In the genomic region with DNA sequence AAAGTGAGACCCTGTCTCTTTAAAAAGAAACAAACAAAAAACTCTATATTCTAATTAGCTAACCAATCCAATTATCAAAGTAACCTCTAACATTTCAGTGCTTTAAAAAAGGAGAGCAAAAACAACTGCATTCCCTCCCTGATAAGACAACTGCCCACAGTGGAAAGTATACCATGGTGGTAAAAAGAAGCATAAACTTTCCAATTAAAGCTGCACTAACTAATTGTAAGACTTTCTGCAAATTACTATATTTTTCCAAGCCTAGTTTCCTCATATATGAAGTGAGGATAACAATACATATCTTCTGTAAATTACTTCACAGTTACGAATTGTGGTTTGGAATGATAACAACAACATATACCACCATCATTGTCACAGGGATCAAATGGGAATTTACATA, we compare ENCODE assay signal across 21 cellular contexts. TPM values are rescaled to one million over a fixed set of nuclear protein-coding genes. Genes with fewer than 3 reads are reported as not detected.
DNase-seq lines count a peak whose midpoint lies in the region; ATAC-seq, FAIRE-seq and TF ChIP-seq lines count a peak whose summit lies in the region.
"Had no signal": no experiment of that assay in that cellular context is flagged by ENCODE, and none has a peak within 500 bp of the region (broad histone marks: within the 10 kb centered on the region; RNA-seq: fewer than 3 reads in every experiment).

No MANE protein-coding gene starts in this region.

- H3K27ac Mint-ChIP-seq in activated CD4-positive, alpha-beta memory T cell treated with anti-CD3 and anti-CD28 coated beads for 36 hours = peak overlapping the region; percentile 55
- no peak overlapping the region for H3K27ac Mint-ChIP-seq in activated CD4-positive, alpha-beta memory T cell treated with anti-CD3 and anti-CD28 coated beads, Interleukin-2, amount 10 ng/mL, durations not matched to agents 7 days and 5 days
- H3K27ac Mint-ChIP-seq: CD4-positive, alpha-beta T cell had no signal

- H3K27me3 Mint-ChIP-seq in activated CD4-positive, alpha-beta memory T cell treated with anti-CD3 and anti-CD28 coated beads for 36 hours = no peaks in the 10 kb centered on the region
- no peaks in the 10 kb centered on the region for H3K27me3 Mint-ChIP-seq in activated CD4-positive, alpha-beta memory T cell treated with anti-CD3 and anti-CD28 coated beads, Interleukin-2, amount 10 ng/mL, durations not matched to agents 7 days and 5 days
- H3K27me3 Mint-ChIP-seq: CD4-positive, alpha-beta T cell had no signal

- no peaks in the 10 kb centered on the region for H3K9me3 Mint-ChIP-seq in activated CD4-positive, alpha-beta memory T cell treated with anti-CD3 and anti-CD28 coated beads for 36 hours
- no peaks in the 10 kb centered on the region for H3K9me3 Mint-ChIP-seq in activated CD4-positive, alpha-beta memory T cell treated with anti-CD3 and anti-CD28 coated beads, Interleukin-2, amount 10 ng/mL, durations not matched to agents 7 days and 5 days
- H3K9me3 Mint-ChIP-seq: CD4-positive, alpha-beta T cell had no signal

- TF ChIP-seq RAD21 in K562 (CRISPR knock-in tag; conservative IDR thresholded peaks at IDR 0.05 in 1 of 2, IDR thresholded peaks at IDR 0.05 in 1 of 2) = no peak

- H4K8ac ChIP-seq in trophoblast cell (ENCODE audit: low read depth, low read length) = no peak overlapping the region

- no TSS peak for BruUV-seq in K562 (replicated peaks; lab: Mats Ljungman, UMichigan)

- peaks cover 19% of the 10 kb centered on the region for H3K4me1 Mint-ChIP-seq in activated CD4-positive, alpha-beta memory T cell treated with anti-CD3 and anti-CD28 coated beads for 36 hours (ENCODE audit: low read depth)
- peaks cover 5% of the 10 kb centered on the region for H3K4me1 Mint-ChIP-seq in activated CD4-positive, alpha-beta memory T cell treated with anti-CD3 and anti-CD28 coated beads, Interleukin-2, amount 10 ng/mL, durations not matched to agents 7 days and 5 days

- H3K4me3 ChIP-seq in HEK293 (ENCODE audit: low read depth, low read length) (no peak overlapping the region), K562 (no peak overlapping the region), trophoblast cell (ENCODE audit: low read depth, low read length) (no peak overlapping the region), adrenal gland (no peak overlapping the region)
- H3K4me3 ChIP-seq: PC-9 had no signal

- H3K9me3 ChIP-seq in HEK293 (ENCODE audit: control insufficient read depth, insufficient read depth, low read depth, low read length) = no peaks in the 10 kb centered on the region
- no peaks in the 10 kb centered on the region for H3K9me3 ChIP-seq in K562 (replicated peaks; ENCODE audit: control insufficient read depth, insufficient read depth, low read depth, low read length)
- H3K9me3 ChIP-seq in trophoblast cell (ENCODE audit: insufficient read depth, low read depth, low read length) = no peaks in the 10 kb centered on the region
- no peaks in the 10 kb centered on the region for H3K9me3 ChIP-seq in adrenal gland (replicated peaks in 1 of 3)
- H3K9me3 ChIP-seq: Caco-2 had no signal

- no peaks in the 10 kb centered on the region for H3K79me1 ChIP-seq in trophoblast cell (ENCODE audit: low read length)

- no peak for TF ChIP-seq EP300 in K562 (IDR thresholded peaks at IDR 0.05; ENCODE audit: low read length)

- intact Hi-C loops in activated CD4-positive, alpha-beta memory T cell treated with anti-CD3 and anti-CD28 coated beads for 36 hours (cut with micrococcal nuclease) = no loop called here
- intact Hi-C loops in K562 (cut with micrococcal nuclease) (no loop called here), adrenal gland (cut with DNase I) (no loop called here)

- H3K9ac ChIP-seq in K562 (ENCODE audit: insufficient read depth in 1 of 2, low read depth in 2 of 2, low read length in 2 of 2) (no peak overlapping the region), trophoblast cell (ENCODE audit: low read length) (no peak overlapping the region)

- H3K27me3 ChIP-seq in K562 (ENCODE audit: control insufficient read depth in 2 of 2, insufficient read depth in 2 of 2, low read length in 2 of 2) (no peaks in the 10 kb centered on the region), trophoblast cell (ENCODE audit: insufficient read depth, low read length) (no peaks in the 10 kb centered on the region), adrenal gland (no peaks in the 10 kb centered on the region)

- in situ Hi-C loops in K562 (cut with MboI) = no loop called here

- POLR2A ChIA-PET in activated CD4-positive, alpha-beta memory T cell treated with anti-CD3 and anti-CD28 coated beads for 36 hours (lab: Charles Lee) = no interaction called here
- POLR2A ChIA-PET in activated CD4-positive, alpha-beta memory T cell treated with anti-CD3 and anti-CD28 coated beads, Interleukin-2, amount 10 ng/mL, durations not matched to agents 7 days and 5 days (lab: Charles Lee) = no interaction called here
- POLR2A ChIA-PET in HEK293 (lab: Yijun Ruan, JAX) = no interaction called here
- POLR2A ChIA-PET in K562 (lab: Yijun Ruan, JAX) = no interaction called here

- H2BK12ac ChIP-seq in trophoblast cell (ENCODE audit: low read length) = no peak overlapping the region

- CTCF ChIA-PET in activated CD4-positive, alpha-beta memory T cell treated with anti-CD3 and anti-CD28 coated beads for 36 hours (lab: Charles Lee) = no interaction called here
- CTCF ChIA-PET in activated CD4-positive, alpha-beta memory T cell treated with anti-CD3 and anti-CD28 coated beads, Interleukin-2, amount 10 ng/mL, durations not matched to agents 7 days and 5 days (lab: Charles Lee) = no interaction called here
- CTCF ChIA-PET in HEK293 (lab: Yijun Ruan, JAX) (no interaction called here), K562 (lab: Yijun Ruan, JAX; ENCODE audit: low intra/inter-chr PET ratio) (no interaction called here)

- no peak overlapping the region for H2BK5ac ChIP-seq in trophoblast cell (ENCODE audit: low read depth, low read length, poor library complexity)

- no peak overlapping the region for H2BK120ac ChIP-seq in trophoblast cell (ENCODE audit: insufficient read depth, low read length, poor library complexity)

- no peak overlapping the region for H3K14ac ChIP-seq in trophoblast cell (ENCODE audit: low read length)

- ATAC-seq in K562 (no peak), HG03175 (IDR thresholded peaks at IDR 0.05; ENCODE audit: unreplicated experiment) (no peak)

- H3K27ac ChIP-seq in HEK293 (ENCODE audit: extremely low read depth, low read depth, low read length) (no peak overlapping the region), K562 (ENCODE audit: extremely low read depth, low read depth, low read length) (no peak overlapping the region), trophoblast cell (ENCODE audit: low read depth, low read length) (no peak overlapping the region), adrenal gland (no peak overlapping the region)
- H3K27ac ChIP-seq: PC-9, RWPE1 had no signal

- no peaks in the 10 kb centered on the region for H3K9me1 ChIP-seq in K562 (ENCODE audit: control insufficient read depth, insufficient read depth, low read length)

- WGBS in K562 (ENCODE audit: insufficient coverage, low coverage, missing lambda C conversion rate) = 26% methylated on average over 1 of the region's 1 CpG
- WGBS in trophoblast cell (ENCODE audit: extremely low coverage, insufficient coverage, insufficient read length) = no CpG with 5 or more reads among the region's 1 CpG
- 87 to 97% (median 95%) methylated on average over 1 of the region's 1 CpG for WGBS in adrenal gland, 4 donors

- no peak overlapping the region for H4K91ac ChIP-seq in trophoblast cell (ENCODE audit: low read depth, low read length)

- H3K4ac ChIP-seq in trophoblast cell (ENCODE audit: low read depth, low read length) = peak overlapping the region; percentile 52

- TF ChIP-seq POLR2A in K562 (conservative IDR thresholded peaks at IDR 0.05) (no peak), adrenal gland (IDR thresholded peaks at IDR 0.05) (no peak)

- DNase-seq in activated CD4-positive, alpha-beta memory T cell treated with anti-CD3 and anti-CD28 coated beads for 36 hours = no peak
- DNase-seq in activated CD4-positive, alpha-beta memory T cell treated with anti-CD3 and anti-CD28 coated beads, Interleukin-2, amount 10 ng/mL, durations not matched to agents 7 days and 5 days = no peak
- DNase-seq in K562 (ENCODE audit: extremely low read depth in 1 of 4, low spot score in 3 of 4) (no peak), trophoblast cell (no peak), NCI-H345 (lab: John Stamatoyannopoulos, UW) (no peak), adrenal gland (no peak)
- DNase-seq: 8988T; Caco-2; CD4-positive, alpha-beta T cell; EL; GOT3; KBM-7; NCI-H1417; NCI-H187 treated with DMSO at 0.1 percent for 48 hours; NCI-H226; NCI-H524 treated with DMSO at 0.1 percent for 48 hours; PC-9; SIG-M5 had no signal

- no peak overlapping the region for H3K18ac ChIP-seq in trophoblast cell (ENCODE audit: low read length)

- H2AK5ac ChIP-seq in trophoblast cell (ENCODE audit: low read length) = no peak overlapping the region

- TF ChIP-seq CTCF in HEK293 (tag by site-specific recombination; IDR thresholded peaks at IDR 0.05) (no peak), K562 (IDR thresholded peaks at IDR 0.05 in 2 of 3, conservative IDR thresholded peaks at IDR 0.05 in 1 of 3; ENCODE audit: insufficient read depth in 2 of 3, low read depth in 1 of 3, low read length in 3 of 3) (no peak), adrenal gland (IDR thresholded peaks at IDR 0.05) (no peak)

- no peaks in the 10 kb centered on the region for H4K20me1 ChIP-seq in K562 (replicated peaks; ENCODE audit: control insufficient read depth, insufficient read depth, low read length)

- H3K23ac ChIP-seq in trophoblast cell (ENCODE audit: low read length) = no peak overlapping the region

- H2AFZ ChIP-seq in K562 (ENCODE audit: low read depth, low read length) (no peak overlapping the region), trophoblast cell (ENCODE audit: insufficient read depth, low read length, poor library complexity) (no peak overlapping the region)
- H2AFZ ChIP-seq: PC-9 had no signal

- no peaks in the 10 kb centered on the region; a peak in 1 of 3 replicates for H3K36me3 ChIP-seq in HEK293 (ENCODE audit: control insufficient read depth in 2 of 2, insufficient read depth in 1 of 2, low read length in 2 of 2)
- no peaks in the 10 kb centered on the region for H3K36me3 ChIP-seq in K562 (ENCODE audit: control insufficient read depth, insufficient read depth, low read length)
- peaks cover 0 to 2% of the 10 kb centered on the region in 2 experiments for H3K36me3 ChIP-seq in trophoblast cell (ENCODE audit: control insufficient read depth in 1 of 2, insufficient read depth in 2 of 2, low read length in 2 of 2)
- H3K36me3 ChIP-seq in adrenal gland (replicated peaks in 1 of 2) = no peaks in the 10 kb centered on the region

- no peak overlapping the region for H3K4me2 ChIP-seq in K562 (ENCODE audit: insufficient read depth, low read length)
- no peak overlapping the region for H3K4me2 ChIP-seq in trophoblast cell (ENCODE audit: low read length)
- H3K4me2 ChIP-seq: PC-9 had no signal

- H3K79me2 ChIP-seq in K562 (ENCODE audit: control insufficient read depth, insufficient read depth, low read length) (peaks cover 16% of the 10 kb centered on the region; the same call in 2 of the 3 replicates), trophoblast cell (ENCODE audit: control insufficient read depth, insufficient read depth, low read length, poor library complexity) (peaks cover 3% of the 10 kb centered on the region)

- H3K4me1 ChIP-seq in HEK293 (ENCODE audit: control insufficient read depth, insufficient read depth, low read length) = no peaks in the 10 kb centered on the region
- H3K4me1 ChIP-seq in K562 (replicated peaks in 1 of 2; ENCODE audit: control insufficient read depth in 2 of 2, insufficient read depth in 2 of 2, low read length in 2 of 2) = peaks cover 0 to 3% of the 10 kb centered on the region in 2 experiments; a peak in 3 of 5 replicates
- no peaks in the 10 kb centered on the region for H3K4me1 ChIP-seq in trophoblast cell (ENCODE audit: control insufficient read depth in 1 of 2, insufficient read depth in 2 of 2, low read length in 2 of 2)
- peaks cover 11 to 16% of the 10 kb centered on the region in 2 donors for H3K4me1 ChIP-seq in adrenal gland (replicated peaks in 1 of 2)

- FAIRE-seq in K562 (lab: Jason Lieb, UNC) = no peak

- H3K36me3 Mint-ChIP-seq in activated CD4-positive, alpha-beta memory T cell treated with anti-CD3 and anti-CD28 coated beads for 36 hours = peaks cover 14% of the 10 kb centered on the region
- peaks cover 30% of the 10 kb centered on the region for H3K36me3 Mint-ChIP-seq in activated CD4-positive, alpha-beta memory T cell treated with anti-CD3 and anti-CD28 coated beads, Interleukin-2, amount 10 ng/mL, durations not matched to agents 7 days and 5 days (ENCODE audit: low read depth)

- H3K4me3 Mint-ChIP-seq in activated CD4-positive, alpha-beta memory T cell treated with anti-CD3 and anti-CD28 coated beads for 36 hours = no peak overlapping the region
- no peak overlapping the region for H3K4me3 Mint-ChIP-seq in activated CD4-positive, alpha-beta memory T cell treated with anti-CD3 and anti-CD28 coated beads, Interleukin-2, amount 10 ng/mL, durations not matched to agents 7 days and 5 days
- H3K4me3 Mint-ChIP-seq: CD4-positive, alpha-beta T cell had no signal

- H4K12ac ChIP-seq in trophoblast cell (ENCODE audit: low read depth, low read length) = no peak overlapping the region

RNA-seq across cellular contexts. Expression of a gene that starts 35.5 kb away (rescaled TPM):
- total RNA-seq in activated CD4-positive, alpha-beta memory T cell treated with anti-CD3 and anti-CD28 coated beads for 36 hours = 10 to 100 TPM; 30.6 to 32.3 TPM
- 10 to 100 TPM; 34.1 to 36.2 TPM for total RNA-seq in activated CD4-positive, alpha-beta memory T cell treated with anti-CD3 and anti-CD28 coated beads, Interleukin-2, amount 10 ng/mL, durations not matched to agents 7 days and 5 days
- total RNA-seq in K562 (2011; cell fraction: chromatin; rRNA removed; ENCODE audit: low replicate concordance) = 10.7 and 41.9 TPM in 2 replicates
- 4.2 and 7.6 TPM in 2 replicates for total RNA-seq in K562 (2011; cell fraction: nucleolus; rRNA removed)
- 15.5 and 17.0 TPM in 2 replicates for total RNA-seq in K562 (2011; cell fraction: nucleoplasm; rRNA removed)
- total RNA-seq in K562 (2014; rRNA removed) (8.0 and 8.2 TPM in 2 replicates), K562 (2014; rRNA removed; fragmentation: Illumina TruSeq; extraction: Trizol) (15.1 and 18.4 TPM in 2 replicates), K562 (2015; rRNA removed; fragmentation: Illumina TruSeq; extraction: Trizol) (15.5 and 17.7 TPM in 2 replicates), K562 (2021) (12.1 and 14.8 TPM in 2 replicates), adrenal gland (10 to 100 TPM; 17.1 to 33.3 (median 27.5) TPM)
- polyA plus RNA-seq in K562 (2011; rRNA removed) (4.7 and 8.8 TPM in 2 replicates), K562 (2014; fragmentation: Illumina TruSeq; extraction: Trizol) (8.1 and 9.1 TPM in 2 replicates), K562 (2014; fragmentation: Nextera tagmentation; extraction: Ambion mirVana) (1 to 10 TPM; 2.7 to 3.9 TPM), K562 (2014; rRNA removed) (6.7 and 6.8 TPM in 2 replicates), adrenal gland (10 to 100 TPM in 2 of 3 donors, 1 to 10 TPM in 1; 7.5 to 15.8 (median 11.0) TPM)
- polyA plus RNA-seq in K562 (2011; cell fraction: cytosol; rRNA removed) = 1.2 and 2.2 TPM in 2 replicates
- 2.9 and 3.1 TPM in 2 replicates for polyA plus RNA-seq in K562 (2011; cell fraction: nucleus; rRNA removed)
- polyA plus RNA-seq in K562 (2012) = 5.7 and 6.9 TPM in 2 replicates
- 20.7 TPM in 2 replicates for polyA minus RNA-seq in K562 (2011; rRNA and poly(A)+ RNA removed)
- polyA minus RNA-seq in K562 (2011; cell fraction: cytosol; rRNA and poly(A)+ RNA removed) = 4.4 and 6.0 TPM in 2 replicates
- 5.9 and 10.9 TPM in 2 replicates for polyA minus RNA-seq in K562 (2011; cell fraction: nucleus; rRNA and poly(A)+ RNA removed)
- 13.3 and 13.7 TPM in 2 replicates for polyA plus RNA-seq in trophoblast cell (2013)
